Comparison of ENCODE assay signal across 9 cellular contexts in the genomic region with DNA sequence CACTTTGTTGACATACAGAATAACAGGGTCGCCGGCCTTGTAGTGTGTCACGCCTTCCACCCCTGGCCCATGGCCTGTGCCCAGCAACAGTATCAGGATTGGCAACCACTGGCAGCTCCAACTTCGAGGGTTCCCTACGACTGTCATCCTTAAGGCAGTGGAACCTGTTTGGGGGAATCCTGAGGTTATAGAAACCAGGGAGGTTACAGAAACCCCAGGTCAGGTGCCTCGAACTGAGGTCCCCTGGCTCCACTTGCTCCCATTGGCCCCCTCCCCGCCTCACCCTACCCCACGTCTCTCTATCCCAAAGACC. TPM values are rescaled to one million over a fixed set of nuclear protein-coding genes. Genes with fewer than 3 reads are reported as not detected.
DNase-seq lines count a peak whose midpoint lies in the region; ATAC-seq and TF ChIP-seq lines count a peak whose summit lies in the region.
"Had no signal": no experiment of that assay in that cellular context is flagged by ENCODE, and none has a peak within 500 bp of the region (broad histone marks: within the 10 kb centered on the region; RNA-seq: fewer than 3 reads in every experiment).

No MANE protein-coding gene starts in this region.

- no peak overlapping the region for H2BK5ac ChIP-seq in mesenchymal stem cell (ENCODE audit: low read depth, low read length, poor library complexity, severe bottlenecking)

- H3K4me2 ChIP-seq in mesenchymal stem cell (ENCODE audit: low read length, poor library complexity, severe bottlenecking) = peak overlapping the region; percentile 67

- no peaks in the 10 kb centered on the region for H3K27me3 Mint-ChIP-seq in activated naive CD4-positive, alpha-beta T cell treated with anti-CD3 and anti-CD28 coated beads for 36 hours (ENCODE audit: low read depth)
- no peaks in the 10 kb centered on the region for H3K27me3 Mint-ChIP-seq in MCF 10A (ENCODE audit: insufficient read depth, unreplicated experiment)

- no peak overlapping the region for H2BK12ac ChIP-seq in mesenchymal stem cell (ENCODE audit: low read length in 2 of 2)

- DNase-seq in activated naive CD4-positive, alpha-beta T cell treated with anti-CD3 and anti-CD28 coated beads for 36 hours = no peak
- no peak for DNase-seq in activated naive CD4-positive, alpha-beta T cell treated with Interleukin-2 at 50 U/mL for 16 hours
- DNase-seq in MCF 10A (ENCODE audit: unreplicated experiment) (no peak), mesenchymal stem cell (no peak), upper lobe of left lung (no peak), T1000 (lab: John Stamatoyannopoulos, UW) (no peak), CD1c-positive myeloid dendritic cell (ENCODE audit: extremely low spot score) (no peak), NCI-H524 treated with DMSO at 0.1 percent for 48 hours (lab: John Stamatoyannopoulos, UW) (no peak)

- POLR2A ChIA-PET in MCF 10A (lab: Yijun Ruan, JAX) = interaction anchor here (0.8 to 3.9 kb wide), 18 partner anchors 13 to 115 kb away, joined by 3 to 68 read pairs (median 13); a partner anchor contains a TSS

- H3K4me1 Mint-ChIP-seq in activated naive CD4-positive, alpha-beta T cell treated with anti-CD3 and anti-CD28 coated beads for 36 hours (ENCODE audit: low read depth) = peaks cover 58% of the 10 kb centered on the region
- peaks cover 23% of the 10 kb centered on the region for H3K4me1 Mint-ChIP-seq in MCF 10A (ENCODE audit: insufficient read depth, unreplicated experiment)

- peak overlapping the region in 1 of 2 experiments; percentile 99 for H3K18ac ChIP-seq in mesenchymal stem cell (ENCODE audit: low read depth in 1 of 2, low read length in 2 of 2)

- H3K9me3 ChIP-seq in mesenchymal stem cell (ENCODE audit: control insufficient read depth, low read length) (no peaks in the 10 kb centered on the region), upper lobe of left lung (no peaks in the 10 kb centered on the region)

- peak overlapping the region; percentile 93 for H3K27ac Mint-ChIP-seq in activated naive CD4-positive, alpha-beta T cell treated with anti-CD3 and anti-CD28 coated beads for 36 hours
- peak overlapping the region; percentile 96 for H3K27ac Mint-ChIP-seq in MCF 10A (ENCODE audit: low read depth, unreplicated experiment)

- no peak for ATAC-seq in upper lobe of left lung (ENCODE audit: low FRiP score in 2 of 2)

- peaks cover 30% of the 10 kb centered on the region for H3K36me3 Mint-ChIP-seq in activated naive CD4-positive, alpha-beta T cell treated with anti-CD3 and anti-CD28 coated beads for 36 hours (ENCODE audit: low read depth)
- peaks cover 48% of the 10 kb centered on the region for H3K36me3 Mint-ChIP-seq in MCF 10A (ENCODE audit: insufficient read depth, unreplicated experiment)

- peak overlapping the region; percentile 100 for H3K9ac ChIP-seq in mesenchymal stem cell (ENCODE audit: low read length)

- H3K27me3 ChIP-seq in mesenchymal stem cell (ENCODE audit: control insufficient read depth in 1 of 2, insufficient read depth in 1 of 2, low read length in 2 of 2) = no peaks in the 10 kb centered on the region
- H3K27me3 ChIP-seq in upper lobe of left lung = no peaks in the 10 kb centered on the region

- H3K14ac ChIP-seq in mesenchymal stem cell (ENCODE audit: low read length in 2 of 2) = no peak overlapping the region

- H3K4me3 Mint-ChIP-seq in activated naive CD4-positive, alpha-beta T cell treated with anti-CD3 and anti-CD28 coated beads for 36 hours = peak overlapping the region; percentile 96
- peak overlapping the region; percentile 81 for H3K4me3 Mint-ChIP-seq in MCF 10A (ENCODE audit: unreplicated experiment)

- peak overlapping the region; percentile 94 for H2BK120ac ChIP-seq in mesenchymal stem cell (ENCODE audit: low read depth, low read length)

- TF ChIP-seq CTCF in MCF 10A (IDR thresholded peaks at IDR 0.05; ENCODE audit: unreplicated experiment) (no peak), upper lobe of left lung (IDR thresholded peaks at IDR 0.05) (no peak)

- H2AFZ ChIP-seq in mesenchymal stem cell (ENCODE audit: low read depth, low read length) = no peak overlapping the region

- peak overlapping the region; percentile 99 for H4K91ac ChIP-seq in mesenchymal stem cell (ENCODE audit: low read length)

- no peak for TF ChIP-seq POLR2A in upper lobe of left lung (IDR thresholded peaks at IDR 0.05)

- 71% methylated on average over 8 of the region's 8 CpGs for WGBS in mesenchymal stem cell
- WGBS in upper lobe of left lung, 2 donors = 13 to 48% methylated on average over 3 to 8 of the region's 8 CpGs

- H3K4me3 ChIP-seq in mesenchymal stem cell (ENCODE audit: insufficient read depth in 1 of 2, low read depth in 1 of 2, low read length in 2 of 2) = peak overlapping the region; percentile 82 to 94
- peak overlapping the region; percentile 65 to 87 (median 79) for H3K4me3 ChIP-seq in upper lobe of left lung

- H3K4me1 ChIP-seq in mesenchymal stem cell (ENCODE audit: control insufficient read depth, insufficient read depth, low read depth, low read length) (peaks cover 9% of the 10 kb centered on the region), upper lobe of left lung (peaks cover 26 to 41% (median 30%) of the 10 kb centered on the region in 4 donors)

- CTCF ChIA-PET in activated naive CD4-positive, alpha-beta T cell treated with anti-CD3 and anti-CD28 coated beads for 36 hours (lab: Charles Lee) = interaction anchor here (0.6 to 2.8 kb wide), 7 partner anchors 18 to 237 kb away, joined by 3 to 10 read pairs (median 4); a partner anchor contains a TSS
- CTCF ChIA-PET in MCF 10A (lab: Yijun Ruan, JAX) = interaction anchor here (1.1 to 3.3 kb wide), 6 partner anchors 11 to 236 kb away, joined by 3 to 17 read pairs (median 5); a partner anchor contains a TSS

- no peak for TF ChIP-seq EP300 in upper lobe of left lung (IDR thresholded peaks at IDR 0.05)

- no peak overlapping the region for H3K23ac ChIP-seq in mesenchymal stem cell (ENCODE audit: low read length in 2 of 2)

- H4K8ac ChIP-seq in mesenchymal stem cell (ENCODE audit: low read length) = peak overlapping the region; percentile 90

- H3K4ac ChIP-seq in mesenchymal stem cell (ENCODE audit: low read depth in 1 of 2, low read length in 2 of 2) = peak overlapping the region; percentile 95 to 98

- no peak overlapping the region for H2AK5ac ChIP-seq in mesenchymal stem cell (ENCODE audit: low read length, severe bottlenecking)

- H3K79me1 ChIP-seq in mesenchymal stem cell (replicated peaks; ENCODE audit: low read length, poor library complexity, severe bottlenecking) = peaks cover 31% of the 10 kb centered on the region

- intact Hi-C loops in activated naive CD4-positive, alpha-beta T cell treated with anti-CD3 and anti-CD28 coated beads for 36 hours (cut with micrococcal nuclease) = loop anchor here (1.0 kb wide), 9 partner anchors 18 to 102 kb away; a partner anchor contains a TSS
- intact Hi-C loops in MCF 10A (cut with micrococcal nuclease) = loop anchor here (5.0 kb wide), 1 partner anchor 47 kb away; a partner anchor contains a TSS

- peaks cover 23 to 41% of the 10 kb centered on the region in 2 experiments for H3K36me3 ChIP-seq in mesenchymal stem cell (ENCODE audit: control insufficient read depth in 1 of 2, insufficient read depth in 2 of 2, low read depth in 1 of 2, low read length in 2 of 2)
- peaks cover 0 to 34% (median 10%) of the 10 kb centered on the region in 4 donors for H3K36me3 ChIP-seq in upper lobe of left lung

- H3K27ac ChIP-seq in mesenchymal stem cell (ENCODE audit: low read length, poor library complexity, severe bottlenecking) (no peak overlapping the region), upper lobe of left lung (peak overlapping the region; percentile 97 to 100 (median 99))

- BruUV-seq in MCF 10A (replicated peaks; lab: Mats Ljungman, UMichigan) = TSS peak; percentile 36

- H2BK15ac ChIP-seq in mesenchymal stem cell (ENCODE audit: low read depth, poor library complexity, severe bottlenecking) = peak overlapping the region; percentile 93

- H3K9me3 Mint-ChIP-seq in activated naive CD4-positive, alpha-beta T cell treated with anti-CD3 and anti-CD28 coated beads for 36 hours = no peaks in the 10 kb centered on the region
- no peaks in the 10 kb centered on the region for H3K9me3 Mint-ChIP-seq in MCF 10A (ENCODE audit: unreplicated experiment)

RNA-seq across cellular contexts. Expression of a gene that starts 0.4 kb away (rescaled TPM):
- 10 to 100 TPM; 14.7 to 15.1 TPM for total RNA-seq in activated naive CD4-positive, alpha-beta T cell treated with anti-CD3 and anti-CD28 coated beads for 36 hours
- total RNA-seq in MCF 10A (2022) (67.8 and 103 TPM in 2 replicates), upper lobe of left lung (10 to 100 TPM; 15.7 to 75.4 (median 53.8) TPM)
- 61.6 TPM for polyA plus RNA-seq in mesenchymal stem cell (2013, experiment 1 of 2)
- 61.9 TPM for polyA plus RNA-seq in mesenchymal stem cell (2013, experiment 2 of 2)

RNA-seq across cellular contexts. Expression of a gene that starts 6.2 kb away (rescaled TPM):
- total RNA-seq in activated naive CD4-positive, alpha-beta T cell treated with anti-CD3 and anti-CD28 coated beads for 36 hours = 10 to 100 TPM; 64.2 to 74.5 TPM
- total RNA-seq in MCF 10A (2022) = 57.2 and 100 TPM in 2 replicates
- polyA plus RNA-seq in mesenchymal stem cell (2013, experiment 1 of 2) = 16.9 TPM
- polyA plus RNA-seq in mesenchymal stem cell (2013, experiment 2 of 2) = 17.0 TPM
- 10 to 100 TPM; 20.8 to 50.3 (median 35.2) TPM for total RNA-seq in upper lobe of left lung

RNA-seq across cellular contexts. Expression of a gene that starts 10.7 kb away (rescaled TPM):
- total RNA-seq in activated naive CD4-positive, alpha-beta T cell treated with anti-CD3 and anti-CD28 coated beads for 36 hours = not detected
- 0.68 and 1.2 TPM in 2 replicates for total RNA-seq in MCF 10A (2022)
- 0.07 TPM for polyA plus RNA-seq in mesenchymal stem cell (2013, experiment 1 of 2)
- polyA plus RNA-seq in mesenchymal stem cell (2013, experiment 2 of 2) = 0.04 TPM
- 1 to 10 TPM in 1 of 6 donors, not detected in 5; 1.3 TPM for total RNA-seq in upper lobe of left lung
- total RNA-seq: dermis blood vessel endothelial cell had no signal

RNA-seq across cellular contexts. Expression of a gene that starts 18.5 kb away (rescaled TPM):
- 10 to 100 TPM; 65.2 to 66.5 TPM for total RNA-seq in activated naive CD4-positive, alpha-beta T cell treated with anti-CD3 and anti-CD28 coated beads for 36 hours
- total RNA-seq in MCF 10A (2022) = 88.6 and 99.0 TPM in 2 replicates
- polyA plus RNA-seq in mesenchymal stem cell (2013, experiment 1 of 2) = 40.1 TPM
- polyA plus RNA-seq in mesenchymal stem cell (2013, experiment 2 of 2) = 38.0 TPM
- 100 to 1,000 TPM in 1 of 6 donors, 10 to 100 TPM in 5; 39.9 to 112 (median 61.5) TPM for total RNA-seq in upper lobe of left lung

RNA-seq across cellular contexts. Expression of a gene that starts 21.0 kb away (rescaled TPM):
- total RNA-seq in activated naive CD4-positive, alpha-beta T cell treated with anti-CD3 and anti-CD28 coated beads for 36 hours = 10 to 100 TPM; 10.2 to 13.6 TPM
- 11.0 and 20.2 TPM in 2 replicates for total RNA-seq in MCF 10A (2022)
- polyA plus RNA-seq in mesenchymal stem cell (2013, experiment 1 of 2) = 24.8 TPM
- polyA plus RNA-seq in mesenchymal stem cell (2013, experiment 2 of 2) = 26.3 TPM
- 10 to 100 TPM in 4 of 6 donors, 1 to 10 TPM in 2; 8.1 to 21.1 (median 12.7) TPM for total RNA-seq in upper lobe of left lung
